7 cellular contexts compared by ENCODE assay signal in the genomic region with DNA sequence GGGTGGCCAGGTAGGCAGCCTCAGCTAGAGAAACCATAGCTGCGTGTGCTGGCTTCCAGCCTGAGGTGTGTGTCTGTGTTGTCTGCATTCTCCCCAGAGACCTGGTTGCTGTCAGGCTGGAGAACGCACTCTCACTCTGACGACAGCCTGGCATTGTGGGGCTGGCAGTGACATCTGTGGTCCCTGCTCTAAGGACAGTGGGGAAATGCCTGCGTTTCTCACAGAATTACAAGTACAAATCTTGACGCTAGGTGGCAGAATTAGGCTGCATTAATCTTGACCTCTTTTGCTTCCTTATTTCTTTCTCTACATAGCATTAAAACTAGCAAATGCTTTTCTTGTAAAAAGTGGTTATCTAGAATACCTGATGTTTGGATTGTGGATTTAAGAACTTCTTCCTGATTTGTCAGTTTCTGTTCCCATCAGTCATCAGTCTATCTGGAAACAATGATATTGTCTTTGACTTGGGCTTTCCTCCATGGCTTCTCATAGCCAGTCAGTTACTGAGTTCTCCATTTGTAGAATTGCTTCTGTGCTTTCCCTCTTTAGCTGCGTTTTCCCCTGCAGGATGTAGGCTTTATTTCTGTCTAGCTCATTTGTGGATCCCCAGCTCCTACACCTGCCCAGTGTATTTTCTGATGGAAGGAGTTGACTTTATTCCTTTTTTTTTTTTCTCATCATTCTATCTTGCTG.
DNase-seq lines count a peak whose midpoint lies in the region; ATAC-seq, FAIRE-seq and TF ChIP-seq lines count a peak whose summit lies in the region.

No MANE protein-coding gene starts in this region.

- no peak overlapping the region for H3K4me2 ChIP-seq in OCI-LY7 (ENCODE audit: low read length)

- intact Hi-C loops in OCI-LY7 (cut with micrococcal nuclease; ENCODE audit: unreplicated experiment) = loop anchor here (2.0 to 5.0 kb wide), 3 partner anchors 520 to 765 kb away; no protein-coding TSS in a partner anchor

- BruUV-seq in OCI-LY7 (replicated peaks; lab: Mats Ljungman, UMichigan) = no TSS peak

- no peak overlapping the region for H2AFZ ChIP-seq in OCI-LY7 (ENCODE audit: low read length)

- no peaks in the 10 kb centered on the region for H3K79me2 ChIP-seq in OCI-LY7 (ENCODE audit: insufficient read depth, low read depth, low read length)

- peak; percentile 83 for TF ChIP-seq CTCF in OCI-LY7 (conservative IDR thresholded peaks at IDR 0.05; ENCODE audit: low read length)

- no peak overlapping the region for H3K27ac ChIP-seq in OCI-LY7 (ENCODE audit: low read depth, low read length, poor library complexity, severe bottlenecking)

- H3K4me3 ChIP-seq in OCI-LY7 (ENCODE audit: low read depth, low read length, poor library complexity, severe bottlenecking) = no peak overlapping the region

- no peaks in the 10 kb centered on the region for H4K20me1 ChIP-seq in OCI-LY7 (ENCODE audit: insufficient read depth, low read length)

- no peaks in the 10 kb centered on the region for H3K36me3 ChIP-seq in OCI-LY7 (ENCODE audit: insufficient read depth, low read length)

- H3K9me2 ChIP-seq in OCI-LY7 (ENCODE audit: insufficient read depth, low read length) = no peaks in the 10 kb centered on the region

- ATAC-seq in GM19463 (IDR thresholded peaks at IDR 0.05; ENCODE audit: unreplicated experiment) = peak; percentile 75
- peak; percentile 75 for ATAC-seq in HG03520 (IDR thresholded peaks at IDR 0.05; ENCODE audit: unreplicated experiment)
- ATAC-seq in stimulated activated naive CD8-positive, alpha-beta T cell treated with anti-CD3 and anti-CD28 coated beads, Interleukin-15, Interleukin-2, amounts not matched to agents 100 U/mL and 50 U/mL, for 24 hours = peak; percentile 54

- H3K4me1 ChIP-seq in OCI-LY7 (ENCODE audit: insufficient read depth, low read length, poor library complexity, severe bottlenecking) = no peaks in the 10 kb centered on the region

- POLR2A ChIA-PET in OCI-LY7 (lab: Charles Lee) = no interaction called here

- no peaks in the 10 kb centered on the region for H3K9me3 ChIP-seq in OCI-LY7 (ENCODE audit: low read length)

- DNase-seq in OCI-LY7 (ENCODE audit: low spot score) (peak; percentile 63), islet precursor cell (peak; percentile 65)
- DNase-seq in central memory CD4-positive, alpha-beta T cell = peak; percentile 24
- DNase-seq in stimulated activated naive CD8-positive, alpha-beta T cell treated with anti-CD3 and anti-CD28 coated beads, Interleukin-15, Interleukin-2, amounts not matched to agents 100 U/mL and 50 U/mL, for 24 hours = peak; percentile 16

- peak; percentile 54 for FAIRE-seq in G401.6 (lab: Jason Lieb, UNC)

- CTCF ChIA-PET in OCI-LY7 (lab: Charles Lee; ENCODE audit: unreplicated experiment) = interaction anchor here (0.5 kb wide), 1 partner anchor 128 kb away, joined by 4 read pairs; no protein-coding TSS in a partner anchor
